Comparison of ENCODE assay signal across 8 cellular contexts in genomic region chr22:24155597-24156145, GRCh38. TPM values are rescaled to one million over a fixed set of nuclear protein-coding genes. Genes with fewer than 3 reads are reported as not detected.
DNase-seq lines count a peak whose midpoint lies in the region; ATAC-seq and TF ChIP-seq lines count a peak whose summit lies in the region.

No MANE protein-coding gene starts in this region.

- no peaks in the 10 kb centered on the region for H3K36me3 ChIP-seq in left ventricle myocardium inferior

- peaks cover 68% of the 10 kb centered on the region for H3K4me1 ChIP-seq in left ventricle myocardium inferior

- no peaks in the 10 kb centered on the region for H3K27me3 ChIP-seq in left ventricle myocardium inferior (ENCODE audit: low read depth)

- DNase-seq in AG08395 (ENCODE audit: low spot score): peak; percentile 88
- peak; percentile 32 for DNase-seq in SKM-1 (lab: John Stamatoyannopoulos, UW; ENCODE audit: unreplicated experiment)
- peak; percentile 60 for DNase-seq in amniotic stem cell (lab: John Stamatoyannopoulos, UW)
- DNase-seq in left ventricle myocardium inferior: peak; percentile 87
- peak; percentile 35 for DNase-seq in pons (ENCODE audit: low spot score)

- peak; percentile 63 for TF ChIP-seq CTCF in left ventricle myocardium inferior (IDR thresholded peaks at IDR 0.05; ENCODE audit: borderline replicate concordance)

- intact Hi-C loops in left ventricle myocardium inferior (cut with micrococcal nuclease): no loop called here

- H3K4me3 ChIP-seq in left ventricle myocardium inferior: peak overlapping the region; percentile 89

- no peaks in the 10 kb centered on the region for H3K9me3 ChIP-seq in left ventricle myocardium inferior (replicated peaks)

- ATAC-seq in GM18505 (IDR thresholded peaks at IDR 0.05; ENCODE audit: unreplicated experiment) (peak; percentile 26), HG03520 (IDR thresholded peaks at IDR 0.05; ENCODE audit: unreplicated experiment) (peak; percentile 20), GM21619 (IDR thresholded peaks at IDR 0.05; ENCODE audit: unreplicated experiment) (no peak)

- peak overlapping the region; percentile 92 for H3K27ac ChIP-seq in left ventricle myocardium inferior (replicated peaks)

- no peak for TF ChIP-seq POLR2A in GM18505 (IDR thresholded peaks at IDR 0.05; ENCODE audit: borderline replicate concordance, extremely low read depth, insufficient read depth, insufficient read length)

RNA-seq across cellular contexts. Expression of gene SUSD2, which starts 25.6 kb away (rescaled TPM):
- total RNA-seq in left ventricle myocardium inferior: 3.2 TPM

Comparison
In these comparisons a context has a peak if more than half of its experiments do, and no peak if none do; other contexts are left out.
1. DNase-seq: peak in every context shown above with its lines; median percentile 88 in AG08395; 87 in left ventricle myocardium inferior; 60 in amniotic stem cell; 35 in pons; 32 in SKM-1.